ENCODE assay signal across 1 cellular context in the genomic region with DNA sequence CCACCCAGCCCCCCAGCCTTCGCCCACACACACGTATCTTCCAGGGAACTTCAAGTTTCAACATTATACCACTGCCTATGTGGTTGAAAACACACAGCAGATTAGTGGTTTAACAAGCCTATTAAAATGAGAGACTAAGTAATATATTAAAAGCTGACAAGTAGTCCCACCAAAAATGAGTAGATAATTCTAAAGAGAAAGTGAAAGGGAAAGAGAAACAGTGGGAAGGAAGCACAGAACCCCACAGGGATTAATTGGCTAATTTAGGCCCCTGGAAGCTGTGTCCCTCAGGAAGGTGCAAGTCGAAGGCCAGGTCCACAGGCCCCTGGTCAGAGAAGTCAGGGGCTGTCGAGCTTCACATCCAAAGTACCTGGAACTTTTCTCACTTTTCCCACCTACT.
TF ChIP-seq lines count a peak whose summit lies in the region.

No MANE protein-coding gene starts in this region.

TF ChIP-seq in H1, 55 proteins besides CTCF, POLR2A, EP300 and RAD21 (continued from another document):
- TF ChIP-seq CBX8 (IDR thresholded peaks at IDR 0.05; ENCODE audit: borderline replicate concordance, low read depth, low read length) (no peak), POLR2AphosphoS5 (IDR thresholded peaks at IDR 0.05; ENCODE audit: low read depth, low read length) (no peak)
